ENCODE assay signal across 1 cellular context in the genomic region with DNA sequence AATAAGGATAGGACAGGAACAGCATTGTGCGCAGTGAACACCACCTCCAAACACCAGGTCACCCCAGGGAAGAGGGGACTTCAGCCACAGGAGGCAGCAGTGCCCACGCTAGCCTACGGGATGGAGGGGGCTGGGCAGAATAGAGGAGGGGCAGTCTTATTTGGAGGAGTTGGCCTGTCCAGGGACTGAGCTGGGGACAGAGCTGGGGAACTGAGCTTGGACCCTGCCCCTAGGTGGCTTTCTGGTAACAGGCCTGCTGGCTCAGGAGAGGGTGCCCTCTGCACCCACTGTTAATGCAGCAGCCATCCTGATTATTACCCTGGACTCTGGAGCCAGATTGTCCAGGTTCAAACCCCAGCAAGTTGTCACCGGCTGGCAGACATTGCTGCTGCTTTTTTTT.
TF ChIP-seq lines count a peak whose summit lies in the region.

No MANE protein-coding gene starts in this region.

TF ChIP-seq in HepG2, 621 proteins besides CTCF, POLR2A, EP300 and RAD21 (continued from another document):
- TF ChIP-seq, protein P1, sequence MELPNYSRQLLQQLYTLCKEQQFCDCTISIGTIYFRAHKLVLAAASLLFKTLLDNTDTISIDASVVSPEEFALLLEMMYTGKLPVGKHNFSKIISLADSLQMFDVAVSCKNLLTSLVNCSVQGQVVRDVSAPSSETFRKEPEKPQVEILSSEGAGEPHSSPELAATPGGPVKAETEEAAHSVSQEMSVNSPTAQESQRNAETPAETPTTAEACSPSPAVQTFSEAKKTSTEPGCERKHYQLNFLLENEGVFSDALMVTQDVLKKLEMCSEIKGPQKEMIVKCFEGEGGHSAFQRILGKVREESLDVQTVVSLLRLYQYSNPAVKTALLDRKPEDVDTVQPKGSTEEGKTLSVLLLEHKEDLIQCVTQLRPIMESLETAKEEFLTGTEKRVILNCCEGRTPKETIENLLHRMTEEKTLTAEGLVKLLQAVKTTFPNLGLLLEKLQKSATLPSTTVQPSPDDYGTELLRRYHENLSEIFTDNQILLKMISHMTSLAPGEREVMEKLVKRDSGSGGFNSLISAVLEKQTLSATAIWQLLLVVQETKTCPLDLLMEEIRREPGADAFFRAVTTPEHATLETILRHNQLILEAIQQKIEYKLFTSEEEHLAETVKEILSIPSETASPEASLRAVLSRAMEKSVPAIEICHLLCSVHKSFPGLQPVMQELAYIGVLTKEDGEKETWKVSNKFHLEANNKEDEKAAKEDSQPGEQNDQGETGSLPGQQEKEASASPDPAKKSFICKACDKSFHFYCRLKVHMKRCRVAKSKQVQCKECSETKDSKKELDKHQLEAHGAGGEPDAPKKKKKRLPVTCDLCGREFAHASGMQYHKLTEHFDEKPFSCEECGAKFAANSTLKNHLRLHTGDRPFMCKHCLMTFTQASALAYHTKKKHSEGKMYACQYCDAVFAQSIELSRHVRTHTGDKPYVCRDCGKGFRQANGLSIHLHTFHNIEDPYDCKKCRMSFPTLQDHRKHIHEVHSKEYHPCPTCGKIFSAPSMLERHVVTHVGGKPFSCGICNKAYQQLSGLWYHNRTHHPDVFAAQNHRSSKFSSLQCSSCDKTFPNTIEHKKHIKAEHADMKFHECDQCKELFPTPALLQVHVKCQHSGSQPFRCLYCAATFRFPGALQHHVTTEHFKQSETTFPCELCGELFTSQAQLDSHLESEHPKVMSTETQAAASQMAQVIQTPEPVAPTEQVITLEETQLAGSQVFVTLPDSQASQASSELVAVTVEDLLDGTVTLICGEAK (IDR thresholded peaks at IDR 0.05) = no peak
- TF ChIP-seq, protein P1 (CRISPR knock-in tag; IDR thresholded peaks at IDR 0.05) = no peak
